31 cellular contexts compared by ENCODE assay signal in genomic region chr12:112747501-112747900, GRCh38.
A peak's percentile ranks its signal among the peaks of the same experiment; 100 is the strongest.
DNase-seq lines count a peak whose midpoint lies in the region; ATAC-seq and TF ChIP-seq lines count a peak whose summit lies in the region.
"Had no signal": no experiment of that assay in that cellular context is flagged by ENCODE, and none has a peak within 500 bp of the region (broad histone marks: within the 10 kb centered on the region; RNA-seq: fewer than 3 reads in every experiment).

No MANE protein-coding gene starts in this region.

- no peak overlapping the region for H3K4me2 ChIP-seq in DND-41 (ENCODE audit: insufficient read depth, low read length)
- H3K4me2 ChIP-seq: A549; BLaER1; BLaER1 treated with 17β-estradiol and CSF1 and Interleukin-3, amounts not matched to agents 10 nM and 100 nM had no signal

- peaks cover 56% of the 10 kb centered on the region for H3K4me1 Mint-ChIP-seq in central memory CD8-positive, alpha-beta T cell
- peaks cover 41 to 57% of the 10 kb centered on the region in 2 donors for H3K4me1 Mint-ChIP-seq in effector memory CD8-positive, alpha-beta T cell (ENCODE audit: low read depth in 2 of 2)
- H3K4me1 Mint-ChIP-seq: B cell, CD14-positive monocyte had no signal

- H3K9ac ChIP-seq in DND-41 (ENCODE audit: low read depth, low read length): no peak overlapping the region
- H3K9ac ChIP-seq: BLaER1; BLaER1 treated with 17β-estradiol and CSF1 and Interleukin-3, amounts not matched to agents 10 nM and 100 nM had no signal

- H3K4me3 Mint-ChIP-seq in central memory CD8-positive, alpha-beta T cell: peak overlapping the region; percentile 1
- H3K4me3 Mint-ChIP-seq in effector memory CD8-positive, alpha-beta T cell: peak overlapping the region; percentile 56 to 57
- H3K4me3 Mint-ChIP-seq: B cell; CD14-positive monocyte; CD4-positive, alpha-beta T cell; CD4-positive, CD25-positive, alpha-beta regulatory T cell; CD8-positive, alpha-beta T cell had no signal

- H4K20me1 ChIP-seq in DND-41 (ENCODE audit: insufficient read depth, low read length): no peaks in the 10 kb centered on the region
- H4K20me1 ChIP-seq: BLaER1; BLaER1 treated with 17β-estradiol and CSF1 and Interleukin-3, amounts not matched to agents 10 nM and 100 nM had no signal

- H3K27me3 ChIP-seq in DND-41 (ENCODE audit: insufficient read depth, low read length, poor library complexity): peaks cover 10% of the 10 kb centered on the region
- H3K27me3 ChIP-seq: BE2C; BLaER1; BLaER1 treated with 17β-estradiol and CSF1 and Interleukin-3, amounts not matched to agents 10 nM and 100 nM had no signal

- H3K27ac ChIP-seq in DND-41 (ENCODE audit: low read length): no peak overlapping the region
- H3K27ac ChIP-seq: 22Rv1; A549; BLaER1; BLaER1 treated with 17β-estradiol and CSF1 and Interleukin-3, amounts not matched to agents 10 nM and 100 nM; C4-2B had no signal

- H3K36me3 ChIP-seq in DND-41 (ENCODE audit: insufficient read depth, low read length): no peaks in the 10 kb centered on the region
- H3K36me3 ChIP-seq: BE2C; BLaER1; BLaER1 treated with 17β-estradiol and CSF1 and Interleukin-3, amounts not matched to agents 10 nM and 100 nM had no signal

- H3K4me3 ChIP-seq in DND-41 (ENCODE audit: low read depth in 1 of 2, low read length in 2 of 2): no peak overlapping the region
- H3K4me3 ChIP-seq: A549; BLaER1; BLaER1 treated with 17β-estradiol and CSF1 and Interleukin-3, amounts not matched to agents 10 nM and 100 nM had no signal

- DNase-seq in DND-41: no peak
- DNase-seq in central memory CD8-positive, alpha-beta T cell (ENCODE audit: low spot score in 2 of 2): no peak
- DNase-seq in effector memory CD8-positive, alpha-beta T cell: no peak
- DNase-seq in UCSD-AML1 (lab: John Stamatoyannopoulos, UW; ENCODE audit: unreplicated experiment): no peak
- no peak for DNase-seq in stimulated activated naive CD4-positive, alpha-beta T cell (lab: John Stamatoyannopoulos, UW)
- DNase-seq: 8988T; ACHN; AML-193; BE2C; C1 segment of cervical spinal cord; Caco-2; Calu3; CD4-positive, alpha-beta T cell; CD8-positive, alpha-beta T cell; COR-L47; DMS 273 treated with DMSO at 0.1 percent for 48 hours; DMS153; DMS53; DMS79; DMS79 treated with DMSO at 0.1 percent for 48 hours; EL had no signal

- TF ChIP-seq CTCF in DND-41 (IDR thresholded peaks at IDR 0.05; ENCODE audit: borderline replicate concordance, extremely low read depth, low read length, poor library complexity, severe bottlenecking): no peak

- H3K27ac Mint-ChIP-seq in central memory CD8-positive, alpha-beta T cell (ENCODE audit: low read depth): no peak overlapping the region
- H3K27ac Mint-ChIP-seq in effector memory CD8-positive, alpha-beta T cell: peak overlapping the region; percentile 9 to 23
- H3K27ac Mint-ChIP-seq: B cell; CD14-positive monocyte; CD4-positive, alpha-beta T cell; CD8-positive, alpha-beta T cell had no signal

- H3K27me3 Mint-ChIP-seq in central memory CD8-positive, alpha-beta T cell: peaks cover 2% of the 10 kb centered on the region
- H3K27me3 Mint-ChIP-seq in effector memory CD8-positive, alpha-beta T cell: peaks cover 0 to 2% of the 10 kb centered on the region in 2 donors

- H3K79me2 ChIP-seq in DND-41 (ENCODE audit: insufficient read depth, low read length): no peaks in the 10 kb centered on the region

- H3K36me3 Mint-ChIP-seq in central memory CD8-positive, alpha-beta T cell (ENCODE audit: insufficient read depth): no peaks in the 10 kb centered on the region
- H3K36me3 Mint-ChIP-seq in effector memory CD8-positive, alpha-beta T cell (ENCODE audit: insufficient read depth): no peaks in the 10 kb centered on the region
- H3K36me3 Mint-ChIP-seq: CD14-positive monocyte; CD4-positive, alpha-beta memory T cell; CD4-positive, CD25-positive, alpha-beta regulatory T cell; CD8-positive, alpha-beta T cell had no signal

- no peaks in the 10 kb centered on the region for H3K9me3 Mint-ChIP-seq in central memory CD8-positive, alpha-beta T cell
- H3K9me3 Mint-ChIP-seq in effector memory CD8-positive, alpha-beta T cell: peaks cover 0 to 2% of the 10 kb centered on the region in 2 donors
- H3K9me3 Mint-ChIP-seq: CD14-positive monocyte; CD4-positive, alpha-beta T cell; CD8-positive, alpha-beta T cell had no signal

- H2AFZ ChIP-seq in DND-41 (ENCODE audit: low read depth, low read length): no peak overlapping the region

- H3K9me3 ChIP-seq in DND-41 (ENCODE audit: insufficient read depth, low read length, severe bottlenecking): no peaks in the 10 kb centered on the region
- H3K9me3 ChIP-seq: A549; BE2C; BLaER1; BLaER1 treated with 17β-estradiol and CSF1 and Interleukin-3, amounts not matched to agents 10 nM and 100 nM; Caco-2 had no signal

- ATAC-seq in DND-41 (ENCODE audit: insufficient read depth, low read depth) (peak; percentile 58; the same call in 2 of the 3 replicates), GM21367 (IDR thresholded peaks at IDR 0.05; ENCODE audit: unreplicated experiment) (no peak)
- ATAC-seq in central memory CD8-positive, alpha-beta T cell (replicated peaks; ENCODE audit: extremely low read depth, poor library complexity, severe bottlenecking): no peak
- ATAC-seq in effector memory CD8-positive, alpha-beta T cell (replicated peaks): peak; percentile 51
- ATAC-seq: A549; CD8-positive, alpha-beta T cell had no signal

- H3K4me1 ChIP-seq in DND-41 (ENCODE audit: insufficient read depth, low read length): no peaks in the 10 kb centered on the region
- H3K4me1 ChIP-seq: A549, BLaER1, Caco-2 had no signal

Comparison
In these comparisons a context has a peak if more than half of its experiments do, and no peak if none do; other contexts are left out.
1. ATAC-seq: peak in DND-41 (single experiment) and effector memory CD8-positive, alpha-beta T cell (single experiment); none in central memory CD8-positive, alpha-beta T cell (single experiment) and GM21367 (single experiment).